ENCODE assay signal across 12 cellular contexts in genomic region chr20:49825521-49826033, GRCh38. TPM values are rescaled to one million over a fixed set of nuclear protein-coding genes. Genes with fewer than 3 reads are reported as not detected.
DNase-seq lines count a peak whose midpoint lies in the region; ATAC-seq and TF ChIP-seq lines count a peak whose summit lies in the region.
"Had no signal": no experiment of that assay in that cellular context is flagged by ENCODE, and none has a peak within 500 bp of the region (broad histone marks: within the 10 kb centered on the region; RNA-seq: fewer than 3 reads in every experiment).

No MANE protein-coding gene starts in this region.

- H3K27ac Mint-ChIP-seq in CD4-positive, CD25-positive, alpha-beta regulatory T cell: peak overlapping the region; percentile 14 to 73 (median 72)
- peak overlapping the region in 4 of 6 donors; percentile 7 to 66 (median 64) for H3K27ac Mint-ChIP-seq in naive B cell
- H3K27ac Mint-ChIP-seq: activated T-helper 2 cell treated with anti-CD3 and anti-CD28 coated beads, Interferon-gamma antibody, Interleukin-2, Interleukin-4, amounts not matched to agents 10 μg/mL and 5 μg/mL and 100 μg/mL, durations not matched to agents 14 hours and 24 hours and 36 hours had no signal

- H3K27me3 Mint-ChIP-seq in CD4-positive, CD25-positive, alpha-beta regulatory T cell: no peaks in the 10 kb centered on the region
- H3K27me3 Mint-ChIP-seq in naive B cell: no peaks in the 10 kb centered on the region

- no peak for ATAC-seq in CD4-positive, CD25-positive, alpha-beta regulatory T cell (ENCODE audit: low read depth in 2 of 2)
- ATAC-seq in naive B cell (ENCODE audit: low read depth in 2 of 2): no peak
- ATAC-seq in HG03521 (IDR thresholded peaks at IDR 0.05; ENCODE audit: unreplicated experiment): no peak
- ATAC-seq in SK-N-SH treated with all-trans-retinoic acid at 6 μM for 48 hours: no peak
- no peak for ATAC-seq in HG02588 (IDR thresholded peaks at IDR 0.05; ENCODE audit: unreplicated experiment)

- H3K9me3 ChIP-seq in CD4-positive, CD25-positive, alpha-beta regulatory T cell (ENCODE audit: control insufficient read depth in 2 of 2, low read length in 2 of 2): no peaks in the 10 kb centered on the region
- H3K9me3 ChIP-seq: breast epithelium had no signal

- H3K36me3 ChIP-seq in CD4-positive, CD25-positive, alpha-beta regulatory T cell (ENCODE audit: control insufficient read depth, insufficient read depth, low read length): peaks cover 59% of the 10 kb centered on the region

- H3K27ac ChIP-seq in CD4-positive, CD25-positive, alpha-beta regulatory T cell (ENCODE audit: insufficient read depth, low read length, poor library complexity, severe bottlenecking): no peak overlapping the region
- H3K27ac ChIP-seq: breast epithelium had no signal

- H3K4me3 ChIP-seq in CD4-positive, CD25-positive, alpha-beta regulatory T cell (ENCODE audit: low read depth, low read length): no peak overlapping the region
- H3K4me3 ChIP-seq: breast epithelium had no signal

- H3K36me3 Mint-ChIP-seq in CD4-positive, CD25-positive, alpha-beta regulatory T cell: peaks cover 35% of the 10 kb centered on the region
- peaks cover 4 to 8% of the 10 kb centered on the region in 2 donors for H3K36me3 Mint-ChIP-seq in naive B cell

- H3K27me3 ChIP-seq in CD4-positive, CD25-positive, alpha-beta regulatory T cell (ENCODE audit: control insufficient read depth, insufficient read depth, low read length): no peaks in the 10 kb centered on the region
- H3K27me3 ChIP-seq: breast epithelium had no signal

- peaks cover 23 to 60% (median 49%) of the 10 kb centered on the region in 4 donors for H3K4me1 Mint-ChIP-seq in CD4-positive, CD25-positive, alpha-beta regulatory T cell
- H3K4me1 Mint-ChIP-seq in naive B cell: peaks cover 30 to 49% (median 43%) of the 10 kb centered on the region in 3 donors

- DNase-seq in CD4-positive, CD25-positive, alpha-beta regulatory T cell: no peak
- peak; percentile 79 for DNase-seq in NCI-H1105 (lab: John Stamatoyannopoulos, UW)
- DNase-seq in amniotic epithelial cell (ENCODE audit: low read depth): peak; percentile 45
- no peak for DNase-seq in naive B cell
- no peak for DNase-seq in activated gamma-delta T cell treated with Interleukin-2 at 50 U/mL for 16 hours
- DNase-seq: activated CD4-positive, alpha-beta T cell treated with anti-CD3 and anti-CD28 coated beads, Interleukin-2, amount 50 U/mL, for 4 hours; SW 1271 had no signal

- H3K9me3 Mint-ChIP-seq in CD4-positive, CD25-positive, alpha-beta regulatory T cell: no peaks in the 10 kb centered on the region
- H3K9me3 Mint-ChIP-seq in naive B cell: no peaks in the 10 kb centered on the region
- H3K9me3 Mint-ChIP-seq: activated T-helper 2 cell treated with anti-CD3 and anti-CD28 coated beads, Interferon-gamma antibody, Interleukin-2, Interleukin-4, amounts not matched to agents 10 μg/mL and 5 μg/mL and 100 μg/mL, durations not matched to agents 14 hours and 24 hours and 36 hours had no signal

- H3K4me1 ChIP-seq in CD4-positive, CD25-positive, alpha-beta regulatory T cell (ENCODE audit: control insufficient read depth, insufficient read depth, low read length, poor library complexity, severe bottlenecking): peaks cover 32% of the 10 kb centered on the region
- H3K4me1 ChIP-seq: breast epithelium had no signal

- H3K4me3 Mint-ChIP-seq in CD4-positive, CD25-positive, alpha-beta regulatory T cell: no peak overlapping the region
- peak overlapping the region in 1 of 8 donors; percentile 16 for H3K4me3 Mint-ChIP-seq in naive B cell

TF ChIP-seq in SK-N-SH treated with all-trans-retinoic acid at 6 μM for 48 hours, 23 proteins besides CTCF, POLR2A, EP300 and RAD21:
- TF ChIP-seq SNAI2 (CRISPR knock-in tag; IDR thresholded peaks at IDR 0.05) (no peak), ISL1 (CRISPR knock-in tag; IDR thresholded peaks at IDR 0.05) (no peak), ESRRG (CRISPR knock-in tag; IDR thresholded peaks at IDR 0.05) (no peak), POU6F1 (CRISPR knock-in tag; IDR thresholded peaks at IDR 0.05; ENCODE audit: borderline replicate concordance, low read depth) (no peak), TSHZ2 (CRISPR knock-in tag; IDR thresholded peaks at IDR 0.05) (no peak), TOX (CRISPR knock-in tag; IDR thresholded peaks at IDR 0.05; ENCODE audit: borderline replicate concordance) (no peak), BACH2 (CRISPR knock-in tag; IDR thresholded peaks at IDR 0.05; ENCODE audit: borderline replicate concordance) (no peak), PPARA (CRISPR knock-in tag; IDR thresholded peaks at IDR 0.05; ENCODE audit: borderline replicate concordance) (no peak), ZFP3 (CRISPR knock-in tag; IDR thresholded peaks at IDR 0.05) (no peak), CSRNP3 (CRISPR knock-in tag; IDR thresholded peaks at IDR 0.05) (no peak), CSDC2 (CRISPR knock-in tag; IDR thresholded peaks at IDR 0.05) (no peak), CREB5 (CRISPR knock-in tag; IDR thresholded peaks at IDR 0.05; ENCODE audit: low read depth) (no peak), RARB (CRISPR knock-in tag; IDR thresholded peaks at IDR 0.05) (no peak)

RNA-seq across cellular contexts. Expression of gene SLC9A8, which starts 12.9 kb away (rescaled TPM):
- 47.4 TPM for total RNA-seq in CD4-positive, CD25-positive, alpha-beta regulatory T cell
- 1 to 10 TPM; 4.9 to 8.7 (median 7.0) TPM for polyA plus RNA-seq in CD4-positive, CD25-positive, alpha-beta regulatory T cell
- 10 to 100 TPM in 3 of 6 donors, 1 to 10 TPM in 3; 6.4 to 14.2 (median 10.7) TPM for polyA plus RNA-seq in naive B cell (ENCODE audit: low read depth in 6 of 6)

Comparison
In these comparisons a context has a peak if more than half of its experiments do, and no peak if none do; other contexts are left out.
1. DNase-seq: peak in NCI-H1105 (single experiment) and amniotic epithelial cell (single experiment); none in CD4-positive, CD25-positive, alpha-beta regulatory T cell (0 of 3), naive B cell (single experiment) and activated gamma-delta T cell treated with Interleukin-2 at 50 U/mL for 16 hours (single experiment).